1 cellular context compared by ENCODE assay signal in the genomic region with DNA sequence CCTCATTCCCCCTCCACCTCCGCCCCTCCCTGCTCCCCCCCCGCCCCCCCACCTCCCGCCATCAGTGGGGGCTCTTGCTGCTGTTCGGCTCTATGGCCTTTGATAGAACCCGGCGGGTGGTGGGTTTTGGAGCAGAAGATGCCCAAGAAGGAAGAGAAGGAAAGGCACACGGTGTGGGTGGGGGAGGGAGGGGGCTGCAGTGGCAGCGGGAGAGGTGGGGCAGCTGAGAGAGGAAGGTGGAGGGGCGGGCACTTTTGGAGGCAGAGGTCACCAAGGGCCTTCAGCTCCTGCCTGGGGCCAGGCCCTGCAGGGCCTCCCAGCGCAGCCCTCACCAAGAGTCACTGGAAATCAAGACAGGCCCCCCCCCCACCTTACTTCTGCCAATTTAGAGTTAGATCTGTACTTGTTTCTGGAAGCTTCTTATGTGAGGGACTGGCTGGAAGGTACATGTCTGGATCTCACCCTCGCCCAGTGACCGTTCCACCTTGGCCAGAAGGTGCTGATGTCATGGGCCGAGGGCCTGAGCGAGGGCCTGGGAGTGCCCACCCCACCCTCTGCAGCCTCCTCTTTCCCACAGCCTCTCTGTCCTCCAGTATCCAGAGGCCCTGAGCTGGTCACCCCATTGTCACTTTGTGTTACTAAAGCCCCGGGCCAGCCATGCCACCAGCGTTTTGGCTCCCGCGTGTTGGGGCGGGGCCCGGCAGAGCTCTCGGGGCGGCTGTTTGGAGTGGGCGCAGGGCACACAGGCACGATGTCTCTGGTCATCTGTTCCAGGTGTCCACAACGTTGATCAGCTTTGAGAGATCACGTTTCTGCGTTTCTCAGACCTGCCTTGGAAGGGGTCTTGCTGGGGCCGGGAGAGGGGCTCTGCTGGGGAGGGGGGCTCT.
TF ChIP-seq lines count a peak whose summit lies in the region.

No MANE protein-coding gene starts in this region.

TF ChIP-seq in WTC11, 78 proteins besides CTCF, POLR2A, EP300 and RAD21 (continued from another document):
- no peak for TF ChIP-seq ZNF121 (CRISPR knock-in tag; IDR thresholded peaks at IDR 0.05)
- TF ChIP-seq GRHL2 (CRISPR knock-in tag; IDR thresholded peaks at IDR 0.05; ENCODE audit: insufficient replicate concordance, severe bottlenecking): no peak
- no peak for TF ChIP-seq JAZF1 (CRISPR knock-in tag; IDR thresholded peaks at IDR 0.05)
- no peak for TF ChIP-seq KAT7 (CRISPR knock-in tag; IDR thresholded peaks at IDR 0.05; ENCODE audit: borderline replicate concordance)
- TF ChIP-seq OVOL2 (CRISPR knock-in tag; IDR thresholded peaks at IDR 0.05; ENCODE audit: borderline replicate concordance): no peak
- TF ChIP-seq, protein P1, sequence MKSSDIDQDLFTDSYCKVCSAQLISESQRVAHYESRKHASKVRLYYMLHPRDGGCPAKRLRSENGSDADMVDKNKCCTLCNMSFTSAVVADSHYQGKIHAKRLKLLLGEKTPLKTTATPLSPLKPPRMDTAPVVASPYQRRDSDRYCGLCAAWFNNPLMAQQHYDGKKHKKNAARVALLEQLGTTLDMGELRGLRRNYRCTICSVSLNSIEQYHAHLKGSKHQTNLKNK (CRISPR knock-in tag; IDR thresholded peaks at IDR 0.05): no peak
- no peak for TF ChIP-seq GABPB1 (CRISPR knock-in tag; IDR thresholded peaks at IDR 0.05)
- TF ChIP-seq, protein P2, sequence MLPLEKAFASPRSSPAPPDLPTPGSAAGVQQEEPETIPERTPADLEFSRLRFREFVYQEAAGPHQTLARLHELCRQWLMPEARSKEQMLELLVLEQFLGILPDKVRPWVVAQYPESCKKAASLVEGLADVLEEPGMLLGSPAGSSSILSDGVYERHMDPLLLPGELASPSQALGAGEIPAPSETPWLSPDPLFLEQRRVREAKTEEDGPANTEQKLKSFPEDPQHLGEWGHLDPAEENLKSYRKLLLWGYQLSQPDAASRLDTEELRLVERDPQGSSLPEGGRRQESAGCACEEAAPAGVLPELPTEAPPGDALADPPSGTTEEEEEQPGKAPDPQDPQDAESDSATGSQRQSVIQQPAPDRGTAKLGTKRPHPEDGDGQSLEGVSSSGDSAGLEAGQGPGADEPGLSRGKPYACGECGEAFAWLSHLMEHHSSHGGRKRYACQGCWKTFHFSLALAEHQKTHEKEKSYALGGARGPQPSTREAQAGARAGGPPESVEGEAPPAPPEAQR (CRISPR knock-in tag; IDR thresholded peaks at IDR 0.05): no peak
- TF ChIP-seq, protein P3, sequence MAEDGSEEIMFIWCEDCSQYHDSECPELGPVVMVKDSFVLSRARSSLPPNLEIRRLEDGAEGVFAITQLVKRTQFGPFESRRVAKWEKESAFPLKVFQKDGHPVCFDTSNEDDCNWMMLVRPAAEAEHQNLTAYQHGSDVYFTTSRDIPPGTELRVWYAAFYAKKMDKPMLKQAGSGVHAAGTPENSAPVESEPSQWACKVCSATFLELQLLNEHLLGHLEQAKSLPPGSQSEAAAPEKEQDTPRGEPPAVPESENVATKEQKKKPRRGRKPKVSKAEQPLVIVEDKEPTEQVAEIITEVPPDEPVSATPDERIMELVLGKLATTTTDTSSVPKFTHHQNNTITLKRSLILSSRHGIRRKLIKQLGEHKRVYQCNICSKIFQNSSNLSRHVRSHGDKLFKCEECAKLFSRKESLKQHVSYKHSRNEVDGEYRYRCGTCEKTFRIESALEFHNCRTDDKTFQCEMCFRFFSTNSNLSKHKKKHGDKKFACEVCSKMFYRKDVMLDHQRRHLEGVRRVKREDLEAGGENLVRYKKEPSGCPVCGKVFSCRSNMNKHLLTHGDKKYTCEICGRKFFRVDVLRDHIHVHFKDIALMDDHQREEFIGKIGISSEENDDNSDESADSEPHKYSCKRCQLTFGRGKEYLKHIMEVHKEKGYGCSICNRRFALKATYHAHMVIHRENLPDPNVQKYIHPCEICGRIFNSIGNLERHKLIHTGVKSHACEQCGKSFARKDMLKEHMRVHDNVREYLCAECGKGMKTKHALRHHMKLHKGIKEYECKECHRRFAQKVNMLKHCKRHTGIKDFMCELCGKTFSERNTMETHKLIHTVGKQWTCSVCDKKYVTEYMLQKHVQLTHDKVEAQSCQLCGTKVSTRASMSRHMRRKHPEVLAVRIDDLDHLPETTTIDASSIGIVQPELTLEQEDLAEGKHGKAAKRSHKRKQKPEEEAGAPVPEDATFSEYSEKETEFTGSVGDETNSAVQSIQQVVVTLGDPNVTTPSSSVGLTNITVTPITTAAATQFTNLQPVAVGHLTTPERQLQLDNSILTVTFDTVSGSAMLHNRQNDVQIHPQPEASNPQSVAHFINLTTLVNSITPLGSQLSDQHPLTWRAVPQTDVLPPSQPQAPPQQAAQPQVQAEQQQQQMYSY (CRISPR knock-in tag; IDR thresholded peaks at IDR 0.05): no peak
- no peak for TF ChIP-seq ZNF263 (CRISPR knock-in tag; IDR thresholded peaks at IDR 0.05; ENCODE audit: low read depth)
- TF ChIP-seq ATF1 (CRISPR knock-in tag; IDR thresholded peaks at IDR 0.05): no peak
- TF ChIP-seq ZNF232 (CRISPR knock-in tag; IDR thresholded peaks at IDR 0.05): no peak
